23 cellular contexts compared by ENCODE assay signal in genomic region chr3:162538466-162538865, GRCh38.
A peak's percentile ranks its signal among the peaks of the same experiment; 100 is the strongest.
DNase-seq lines count a peak whose midpoint lies in the region; TF ChIP-seq lines count a peak whose summit lies in the region.
"Had no signal": no experiment of that assay in that cellular context is flagged by ENCODE, and none has a peak within 500 bp of the region (broad histone marks: within the 10 kb centered on the region; RNA-seq: fewer than 3 reads in every experiment).

No MANE protein-coding gene starts in this region.

- no peak overlapping the region for H2AFZ ChIP-seq in smooth muscle cell (ENCODE audit: low read depth)

- H3K27me3 ChIP-seq in smooth muscle cell (ENCODE audit: low read depth) (no peaks in the 10 kb centered on the region), SJCRH30 (no peaks in the 10 kb centered on the region)
- no peaks in the 10 kb centered on the region for H3K27me3 ChIP-seq in effector memory CD4-positive, alpha-beta T cell (replicated peaks; ENCODE audit: control insufficient read depth, insufficient read depth, low read length, poor library complexity, severe bottlenecking)

- H4K20me1 ChIP-seq in smooth muscle cell (ENCODE audit: low read depth): no peaks in the 10 kb centered on the region

- peak overlapping the region; percentile 3 for H3K27ac ChIP-seq in smooth muscle cell (ENCODE audit: low read depth)
- H3K27ac ChIP-seq in SJCRH30: no peak overlapping the region
- no peak overlapping the region for H3K27ac ChIP-seq in effector memory CD4-positive, alpha-beta T cell (ENCODE audit: insufficient read depth, low read length, poor library complexity, severe bottlenecking)
- H3K27ac ChIP-seq: RWPE1 had no signal

- no peak overlapping the region for H3K9ac ChIP-seq in smooth muscle cell (ENCODE audit: low read depth)
- H3K9ac ChIP-seq: SK-N-SH had no signal

- 34% methylated on average over 2 of the region's 2 CpGs for WGBS in smooth muscle cell (ENCODE audit: low lambda C conversion rate)

- DNase-seq in EH (ENCODE audit: low read depth): peak; percentile 3
- DNase-seq in NCI-H82 (lab: John Stamatoyannopoulos, UW): peak; percentile 77
- DNase-seq in fibroblast of mammary gland (ENCODE audit: low read depth): peak; percentile 60
- no peak for DNase-seq in smooth muscle cell (lab: John Stamatoyannopoulos, UW; ENCODE audit: unreplicated experiment)
- DNase-seq in D341Med (ENCODE audit: low spot score): no peak
- no peak for DNase-seq in SJCRH30
- DNase-seq in effector memory CD4-positive, alpha-beta T cell: no peak
- DNase-seq: AML-193; C1 segment of cervical spinal cord; CD8-positive, alpha-beta T cell; DMS53; H9; Karpas-422; MV-4-11; NCI-H1105 treated with DMSO at 0.1 percent for 48 hours; NCI-H1694; NCI-H2081; NCI-H2171; NCI-H526 treated with DMSO at 0.1 percent for 48 hours; SHP77 treated with DMSO at 0.1 percent for 48 hours; SK-N-SH; T-helper 1 cell had no signal

- H3K4me1 ChIP-seq in smooth muscle cell (ENCODE audit: low read depth): no peaks in the 10 kb centered on the region
- no peaks in the 10 kb centered on the region for H3K4me1 ChIP-seq in SJCRH30
- no peaks in the 10 kb centered on the region for H3K4me1 ChIP-seq in effector memory CD4-positive, alpha-beta T cell (ENCODE audit: control insufficient read depth, insufficient read depth, low read length, poor library complexity, severe bottlenecking)

- no peaks in the 10 kb centered on the region for H3K79me2 ChIP-seq in smooth muscle cell (ENCODE audit: low read depth)

- H3K36me3 ChIP-seq in smooth muscle cell (ENCODE audit: low read depth) (no peaks in the 10 kb centered on the region), SJCRH30 (no peaks in the 10 kb centered on the region)
- no peaks in the 10 kb centered on the region for H3K36me3 ChIP-seq in effector memory CD4-positive, alpha-beta T cell (ENCODE audit: control insufficient read depth, insufficient read depth, low read length)

- H3K4me2 ChIP-seq in smooth muscle cell: peak overlapping the region; percentile 27
- H3K4me2 ChIP-seq: SK-N-SH had no signal

- no peaks in the 10 kb centered on the region for H3K9me3 ChIP-seq in smooth muscle cell (replicated peaks; ENCODE audit: low read depth)
- no peaks in the 10 kb centered on the region; the same call in 1 of the 2 replicates for H3K9me3 ChIP-seq in SJCRH30 (replicated peaks)
- no peaks in the 10 kb centered on the region for H3K9me3 ChIP-seq in effector memory CD4-positive, alpha-beta T cell (ENCODE audit: control insufficient read depth, low read length)
- H3K9me3 ChIP-seq: SK-N-SH had no signal

- H3K4me3 ChIP-seq in fibroblast of mammary gland (ENCODE audit: control insufficient read depth, low read depth, low read length) (no peak overlapping the region), smooth muscle cell (peak overlapping the region; percentile 28), SJCRH30 (no peak overlapping the region)
- H3K4me3 ChIP-seq in effector memory CD4-positive, alpha-beta T cell (ENCODE audit: insufficient read depth, low read depth, low read length, poor library complexity, severe bottlenecking): no peak overlapping the region

- no peaks in the 10 kb centered on the region for H3F3A ChIP-seq in smooth muscle cell (ENCODE audit: low read depth)

- TF ChIP-seq CTCF in fibroblast of mammary gland (conservative IDR thresholded peaks at IDR 0.05; ENCODE audit: control insufficient read depth, insufficient read depth, low read depth, low read length): no peak
- no peak for TF ChIP-seq CTCF in smooth muscle cell (IDR thresholded peaks at IDR 0.05; ENCODE audit: borderline replicate concordance, insufficient read depth, poor library complexity, severe bottlenecking)

Comparison
In these comparisons a context has a peak if more than half of its experiments do, and no peak if none do; other contexts are left out.
1. DNase-seq: peak in EH (single experiment), NCI-H82 (single experiment) and fibroblast of mammary gland (single experiment); none in smooth muscle cell (single experiment), D341Med (single experiment), SJCRH30 (0 of 2) and effector memory CD4-positive, alpha-beta T cell (0 of 3).